ENCODE assay signal across 8 cellular contexts in the genomic region with DNA sequence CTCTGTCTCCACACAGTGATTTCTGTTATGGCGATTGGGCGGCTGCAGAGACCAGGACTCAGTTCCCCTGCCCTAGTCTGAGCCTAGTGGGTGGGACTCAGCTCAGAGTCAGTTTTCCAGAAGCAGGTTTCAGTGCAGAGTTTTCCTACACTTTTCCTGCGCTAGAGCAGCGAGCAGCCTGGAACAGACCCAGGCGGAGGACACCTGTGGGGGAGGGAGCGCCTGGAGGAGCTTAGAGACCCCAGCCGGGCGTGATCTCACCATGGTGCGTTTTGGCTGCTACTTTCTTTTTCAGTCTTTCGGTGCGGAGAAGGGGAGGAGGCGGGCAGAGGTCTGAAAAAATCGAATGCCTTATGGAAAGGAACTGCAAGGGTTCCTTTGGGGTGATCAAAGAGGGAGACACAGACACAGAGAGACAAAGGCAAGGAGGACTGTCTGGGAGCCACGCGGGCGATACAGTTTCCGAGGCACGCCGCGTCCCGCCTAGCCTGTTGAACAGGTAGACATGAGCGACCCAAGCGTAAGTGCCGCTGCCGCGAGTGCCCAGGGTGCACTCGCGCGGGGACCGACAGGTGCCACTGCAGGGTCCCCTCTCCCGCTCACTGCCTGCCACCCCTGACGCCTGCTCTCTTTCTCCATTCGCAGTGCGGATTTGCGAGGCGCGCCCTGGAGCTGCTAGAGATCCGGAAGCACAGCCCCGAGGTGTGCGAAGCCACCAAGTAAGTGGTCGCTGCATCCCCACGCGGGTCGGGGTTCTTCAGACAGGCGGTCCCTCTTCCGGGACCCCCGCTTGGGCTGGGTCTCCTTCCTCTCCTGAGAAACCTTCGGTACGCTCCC. TPM values are rescaled to one million over a fixed set of nuclear protein-coding genes. Genes with fewer than 3 reads are reported as not detected.
A peak's percentile ranks its signal among the peaks of the same experiment; 100 is the strongest.
DNase-seq lines count a peak whose midpoint lies in the region; ATAC-seq and TF ChIP-seq lines count a peak whose summit lies in the region.

A gene with protein sequence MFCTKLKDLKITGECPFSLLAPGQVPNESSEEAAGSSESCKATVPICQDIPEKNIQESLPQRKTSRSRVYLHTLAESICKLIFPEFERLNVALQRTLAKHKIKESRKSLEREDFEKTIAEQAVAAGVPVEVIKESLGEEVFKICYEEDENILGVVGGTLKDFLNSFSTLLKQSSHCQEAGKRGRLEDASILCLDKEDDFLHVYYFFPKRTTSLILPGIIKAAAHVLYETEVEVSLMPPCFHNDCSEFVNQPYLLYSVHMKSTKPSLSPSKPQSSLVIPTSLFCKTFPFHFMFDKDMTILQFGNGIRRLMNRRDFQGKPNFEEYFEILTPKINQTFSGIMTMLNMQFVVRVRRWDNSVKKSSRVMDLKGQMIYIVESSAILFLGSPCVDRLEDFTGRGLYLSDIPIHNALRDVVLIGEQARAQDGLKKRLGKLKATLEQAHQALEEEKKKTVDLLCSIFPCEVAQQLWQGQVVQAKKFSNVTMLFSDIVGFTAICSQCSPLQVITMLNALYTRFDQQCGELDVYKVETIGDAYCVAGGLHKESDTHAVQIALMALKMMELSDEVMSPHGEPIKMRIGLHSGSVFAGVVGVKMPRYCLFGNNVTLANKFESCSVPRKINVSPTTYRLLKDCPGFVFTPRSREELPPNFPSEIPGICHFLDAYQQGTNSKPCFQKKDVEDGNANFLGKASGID (plus strand): TSS at position 148 of the 837 bp plus-strand sequence. CDS start 30,020 bp downstream, outside the sequence.

- no peak for TF ChIP-seq CTCF in A673 (conservative IDR thresholded peaks at IDR 0.05; ENCODE audit: low read depth, low read length)
- no peak for TF ChIP-seq CTCF in RWPE2 (IDR thresholded peaks at IDR 0.05; ENCODE audit: poor library complexity, severe bottlenecking)
- no peak for TF ChIP-seq CTCF in colonic mucosa (IDR thresholded peaks at IDR 0.05)

- peak within 1 kb of the TSS; percentile 44 for H3K4me3 ChIP-seq in A673 (ENCODE audit: low read depth, low read length, poor library complexity, severe bottlenecking)
- peak within 1 kb of the TSS; percentile 22 for H3K4me3 ChIP-seq in RWPE2 (ENCODE audit: severe bottlenecking)
- peak within 1 kb of the TSS; percentile 42 for H3K4me3 ChIP-seq in colonic mucosa

- no peak within 1 kb of the TSS for H3K27ac ChIP-seq in A673 (ENCODE audit: low read depth, low read length, poor library complexity, severe bottlenecking)
- H3K27ac ChIP-seq in RWPE2 (ENCODE audit: poor library complexity, severe bottlenecking), result no peak within 1 kb of the TSS
- peak within 1 kb of the TSS; percentile 75 for H3K27ac ChIP-seq in colonic mucosa
- H3K27ac ChIP-seq in layer of hippocampus (ENCODE audit: low read depth, low read length), result peak within 1 kb of the TSS; percentile 83

- DNase-seq in A673 (ENCODE audit: low spot score) (peak; percentile 16), RWPE2 (ENCODE audit: low spot score) (peak; percentile 38), colonic mucosa (peak; percentile 19)
- peak; percentile 4 to 5 for DNase-seq in stimulated activated CD4-positive, alpha-beta T cell treated with anti-CD3 and anti-CD28 coated beads, Interleukin-2, amount 100 ng/mL, for 48 hours
- no peak for DNase-seq in effector CD8-positive, alpha-beta T cell (lab: John Stamatoyannopoulos, UW)

- H3K9me3 ChIP-seq in A673 (ENCODE audit: low read depth, low read length, poor library complexity, severe bottlenecking), result no peaks in the 10 kb centered on the region
- no peaks in the 10 kb centered on the region for H3K9me3 ChIP-seq in RWPE2 (ENCODE audit: severe bottlenecking)
- H3K9me3 ChIP-seq in colonic mucosa, result no peaks in the 10 kb centered on the region

- intact Hi-C loops in A673 (cut with micrococcal nuclease; ENCODE audit: unreplicated experiment), result no loop called here
- intact Hi-C loops in colonic mucosa (cut with DNase I), result no loop called here

- H3K27me3 ChIP-seq in A673 (replicated peaks; ENCODE audit: insufficient read depth, low read depth, low read length, poor library complexity) (peaks cover 56% of the 10 kb centered on the region), RWPE2 (ENCODE audit: insufficient read depth, poor library complexity, severe bottlenecking) (peaks cover 45% of the 10 kb centered on the region), colonic mucosa (no peaks in the 10 kb centered on the region), layer of hippocampus (ENCODE audit: control insufficient read depth, insufficient read depth, low read length) (no peaks in the 10 kb centered on the region)

- CTCF ChIA-PET in A673 (lab: Charles Lee), result interaction anchor here (0.6 kb wide), 1 partner anchor 79 kb away, joined by 3 read pairs; no protein-coding TSS in a partner anchor

- no peaks in the 10 kb centered on the region for H3K36me3 ChIP-seq in A673 (ENCODE audit: insufficient read depth, low read length, poor library complexity, severe bottlenecking)
- H3K36me3 ChIP-seq in RWPE2 (ENCODE audit: low read depth), result no peaks in the 10 kb centered on the region
- no peaks in the 10 kb centered on the region for H3K36me3 ChIP-seq in colonic mucosa

- BruUV-seq in A673 (replicated peaks; lab: Mats Ljungman, UMichigan), result no TSS peak

- ATAC-seq in GM18511 (IDR thresholded peaks at IDR 0.05; ENCODE audit: unreplicated experiment), result peak; percentile 68
- peak; percentile 41 for ATAC-seq in HG02970 (IDR thresholded peaks at IDR 0.05; ENCODE audit: low FRiP score, unreplicated experiment)
- ATAC-seq in RWPE2 (ENCODE audit: low read depth), result peak; percentile 50

- POLR2A ChIA-PET in A673 (lab: Charles Lee; ENCODE audit: low non-redundant PET), result no interaction called here

- H3K4me1 ChIP-seq in A673 (ENCODE audit: insufficient read depth, low read length, poor library complexity, severe bottlenecking) (no peaks in the 10 kb centered on the region), RWPE2 (ENCODE audit: insufficient read depth, poor library complexity, severe bottlenecking) (no peaks in the 10 kb centered on the region), colonic mucosa (no peaks in the 10 kb centered on the region)

- peak within 1 kb of the TSS; percentile 60 to 68 for H3K9ac ChIP-seq in colonic mucosa (ENCODE audit: low read depth in 2 of 2, low read length in 2 of 2)

RNA-seq across cellular contexts. Expression of the gene that starts here (rescaled TPM):
- total RNA-seq in A673 (2021), result 0.07 and 0.37 TPM in 2 replicates
- 10 to 100 TPM in 1 of 2 donors, 1 to 10 TPM in 1; 2.0 to 14.7 TPM for total RNA-seq in colonic mucosa

Comparison
In these comparisons a context has a peak if more than half of its experiments do, and no peak if none do; other contexts are left out.
1. Peak in DNase-seq and H3K4me3 ChIP-seq in A673; RNA of the gene not detected or under 1 TPM.
2. H3K27ac ChIP-seq: peak in colonic mucosa (single experiment) and layer of hippocampus (single experiment); none in A673 (single experiment) and RWPE2 (single experiment).
3. Peak in every context shown above with its lines, with median percentiles within 50 percentile points of each other: H3K4me3 ChIP-seq and ATAC-seq.